20 cellular contexts compared by ENCODE assay signal in the genomic region with DNA sequence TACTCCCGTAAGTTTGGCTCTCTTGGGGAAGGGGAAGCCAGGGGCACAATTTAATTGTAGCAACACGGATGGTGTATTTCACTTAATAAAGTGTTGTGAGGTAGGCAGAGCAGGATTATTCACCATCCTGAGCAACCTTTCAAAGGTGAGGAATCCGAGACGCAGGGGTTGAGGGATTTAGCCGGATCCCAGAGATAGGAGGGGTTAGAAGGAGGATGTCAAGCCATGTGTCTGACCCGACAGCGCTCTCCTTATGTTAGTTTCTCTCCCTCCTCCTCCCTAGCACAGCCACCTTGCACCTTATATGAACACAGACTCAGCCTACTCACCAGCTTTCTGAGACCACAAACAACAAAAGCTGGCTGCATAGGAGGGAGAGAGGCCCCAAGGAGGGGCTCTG. TPM values are rescaled to one million over a fixed set of nuclear protein-coding genes. Genes with fewer than 3 reads are reported as not detected.
"Had no signal": no experiment of that assay in that cellular context is flagged by ENCODE, and none has a peak within 500 bp of the region (broad histone marks: within the 10 kb centered on the region; RNA-seq: fewer than 3 reads in every experiment).

No MANE protein-coding gene starts in this region.

- DNase-seq: activated CD4-positive, alpha-beta memory T cell treated with anti-CD3 and anti-CD28 coated beads, Interleukin-2, amount 10 ng/mL, durations not matched to agents 7 days and 5 days; activated CD4-positive, alpha-beta T cell treated with anti-CD3 and anti-CD28 coated beads for 1 hour; activated CD4-positive, alpha-beta T cell treated with anti-CD3 and anti-CD28 coated beads, Interleukin-2, amount 10 ng/mL, durations not matched to agents 7 days and 5 days; activated T-cell treated with anti-CD3 and anti-CD28 coated beads, Interleukin-2, amount 50 U/mL, for 4 hours; dermis blood vessel endothelial cell; effector CD4-positive, alpha-beta T cell; foreskin melanocyte; left ventricle myocardium superior; occipital lobe; right cardiac atrium; stimulated activated CD4-positive, alpha-beta T cell treated with anti-CD3 and anti-CD28 coated beads, Interleukin-15, amount 100 ng/mL, for 24 hours; stimulated activated CD4-positive, alpha-beta T cell treated with anti-CD3 and anti-CD28 coated beads, Interleukin-2, amount 100 ng/mL, for 24 hours; stimulated activated naive B cell treated with anti-CD40 and anti-IgM and Interleukin-4, amounts not matched to agents 10 μg/mL and 1 μg/mL and 100 μg/mL, for 72 hours; stomach; T1000; tibial artery had no signal

- H3K4me3 ChIP-seq: esophagus muscularis mucosa, stomach, tibial artery had no signal

- ATAC-seq: activated T-cell treated with anti-CD3 and anti-CD28 coated beads, Interleukin-2, amount 50 U/mL, for 4 hours; activated T-helper 17 cell treated with anti-CD3 and anti-CD28 coated beads, Interleukin-2, amount 50 U/mL, for 72 hours; left ventricle myocardium superior had no signal

- H3K4me1 ChIP-seq: tibial artery had no signal

- H3K4me3 Mint-ChIP-seq: activated CD4-positive, alpha-beta memory T cell treated with anti-CD3 and anti-CD28 coated beads, Interleukin-2, amount 10 ng/mL, durations not matched to agents 7 days and 5 days; activated CD4-positive, alpha-beta T cell treated with anti-CD3 and anti-CD28 coated beads, Interleukin-2, amount 10 ng/mL, durations not matched to agents 7 days and 5 days; activated naive CD4-positive, alpha-beta T cell treated with anti-CD3 and anti-CD28 coated beads, Interleukin-2, amount 50 U/mL, for 24 hours; activated T-cell treated with anti-CD3 and anti-CD28 coated beads, Interleukin-2, amount 50 U/mL, for 4 hours; activated T-helper 17 cell treated with anti-CD3 and anti-CD28 coated beads, Interleukin-2, amount 50 U/mL, for 72 hours; stimulated activated naive B cell treated with anti-CD40 and anti-IgM and Interleukin-4, amounts not matched to agents 10 μg/mL and 1 μg/mL and 100 μg/mL, for 72 hours; T-helper 1 cell treated with Interleukin-12 subunit alpha and Interleukin-12 subunit beta and Interleukin-4 antibody, amounts not matched to agents 30 μg/mL and 1 μg/mL, for 36 hours had no signal

- H3K27me3 ChIP-seq: esophagus muscularis mucosa, stomach, tibial artery had no signal

- H3K27ac Mint-ChIP-seq: activated CD4-positive, alpha-beta memory T cell treated with anti-CD3 and anti-CD28 coated beads, Interleukin-2, amount 10 ng/mL, durations not matched to agents 7 days and 5 days; activated CD4-positive, alpha-beta T cell treated with anti-CD3 and anti-CD28 coated beads, Interleukin-2, amount 10 ng/mL, durations not matched to agents 7 days and 5 days; activated naive CD4-positive, alpha-beta T cell treated with anti-CD3 and anti-CD28 coated beads, Interleukin-2, amount 50 U/mL, for 24 hours; activated T-helper 17 cell treated with anti-CD3 and anti-CD28 coated beads, Interleukin-2, amount 50 U/mL, for 72 hours; stimulated activated naive B cell treated with anti-CD40 and anti-IgM and Interleukin-4, amounts not matched to agents 10 μg/mL and 1 μg/mL and 100 μg/mL, for 72 hours; T-helper 1 cell treated with Interleukin-12 subunit alpha and Interleukin-12 subunit beta and Interleukin-4 antibody, amounts not matched to agents 30 μg/mL and 1 μg/mL, for 36 hours had no signal

- H3K9me3 ChIP-seq: esophagus muscularis mucosa, stomach, tibial artery had no signal

- H3K9me3 Mint-ChIP-seq: activated CD4-positive, alpha-beta memory T cell treated with anti-CD3 and anti-CD28 coated beads, Interleukin-2, amount 10 ng/mL, durations not matched to agents 7 days and 5 days; activated CD4-positive, alpha-beta T cell treated with anti-CD3 and anti-CD28 coated beads, Interleukin-2, amount 10 ng/mL, durations not matched to agents 7 days and 5 days; activated naive CD4-positive, alpha-beta T cell treated with anti-CD3 and anti-CD28 coated beads, Interleukin-2, amount 50 U/mL, for 24 hours; activated T-cell treated with anti-CD3 and anti-CD28 coated beads, Interleukin-2, amount 50 U/mL, for 4 hours; activated T-helper 17 cell treated with anti-CD3 and anti-CD28 coated beads, Interleukin-2, amount 50 U/mL, for 72 hours; stimulated activated naive B cell treated with anti-CD40 and anti-IgM and Interleukin-4, amounts not matched to agents 10 μg/mL and 1 μg/mL and 100 μg/mL, for 72 hours; T-helper 1 cell treated with Interleukin-12 subunit alpha and Interleukin-12 subunit beta and Interleukin-4 antibody, amounts not matched to agents 30 μg/mL and 1 μg/mL, for 36 hours had no signal

- H3K27ac ChIP-seq: esophagus muscularis mucosa, stomach, tibial artery had no signal

RNA-seq across cellular contexts. Expression of a gene that starts 35.6 kb away (rescaled TPM):
- total RNA-seq: activated CD4-positive, alpha-beta memory T cell treated with anti-CD3 and anti-CD28 coated beads, Interleukin-2, amount 10 ng/mL, durations not matched to agents 7 days and 5 days had no signal
